ENCODE assay signal across 12 cellular contexts in the genomic region with DNA sequence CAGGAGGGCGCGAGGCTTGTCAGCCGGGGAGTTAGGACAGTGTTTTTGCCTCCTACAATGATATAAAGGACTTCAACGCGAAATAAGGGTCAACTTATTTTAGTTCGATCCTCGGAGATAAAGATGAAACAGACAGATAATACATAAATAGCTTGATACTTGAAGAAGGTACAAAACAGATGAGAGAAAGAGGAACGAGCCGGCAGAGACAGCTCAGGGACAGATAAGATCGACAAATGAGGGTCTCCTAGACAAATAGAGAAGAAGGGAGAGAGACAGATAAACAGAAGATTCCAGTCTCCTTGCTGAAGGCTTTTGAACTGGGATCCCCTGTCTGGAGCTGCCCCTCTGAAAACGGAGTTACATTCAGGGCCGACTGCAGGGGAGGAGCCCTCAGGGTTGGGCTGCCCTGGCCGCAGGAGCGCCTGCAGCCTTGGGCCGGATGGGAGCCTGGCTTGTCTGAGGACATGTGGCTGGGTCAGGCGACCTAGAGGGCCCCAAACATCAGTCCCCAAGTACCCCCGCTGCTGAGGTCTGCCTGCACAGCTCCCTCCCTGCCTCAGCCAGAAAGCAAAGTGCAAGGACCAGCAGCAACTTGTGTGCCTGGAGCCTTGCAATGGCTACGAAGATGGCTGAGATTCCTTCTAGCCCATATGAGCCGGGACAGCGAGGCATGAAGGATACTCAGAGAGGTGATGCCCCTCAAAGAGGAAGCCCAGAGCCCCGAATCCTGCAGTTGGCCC. TPM values are rescaled to one million over a fixed set of nuclear protein-coding genes. Genes with fewer than 3 reads are reported as not detected.
DNase-seq lines count a peak whose midpoint lies in the region; ATAC-seq and TF ChIP-seq lines count a peak whose summit lies in the region.
"Had no signal": no experiment of that assay in that cellular context is flagged by ENCODE, and none has a peak within 500 bp of the region (broad histone marks: within the 10 kb centered on the region; RNA-seq: fewer than 3 reads in every experiment).

No MANE protein-coding gene starts in this region.

- H4K20me1 ChIP-seq in PC-3 (ENCODE audit: low read length), result no peaks in the 10 kb centered on the region

- H3K4me3 Mint-ChIP-seq in CD14-positive monocyte (peak overlapping the region; percentile 24 to 96), WTC11 (peak overlapping the region; percentile 76), mesothelial cell of epicardium (peak overlapping the region; percentile 60)

- H2BK12ac ChIP-seq in mesenchymal stem cell (ENCODE audit: low read length in 2 of 2), result no peak overlapping the region

- peaks cover 78 to 97% (median 84%) of the 10 kb centered on the region in 3 donors for H3K27me3 Mint-ChIP-seq in CD14-positive monocyte (ENCODE audit: low read depth in 3 of 3)
- peaks cover 94% of the 10 kb centered on the region for H3K27me3 Mint-ChIP-seq in WTC11 (ENCODE audit: low read depth)
- peaks cover 82% of the 10 kb centered on the region for H3K27me3 Mint-ChIP-seq in mesothelial cell of epicardium (ENCODE audit: low read depth)

- H3K4me1 Mint-ChIP-seq in CD14-positive monocyte (peaks cover 57% of the 10 kb centered on the region), WTC11 (peaks cover 63% of the 10 kb centered on the region), mesothelial cell of epicardium (peaks cover 33% of the 10 kb centered on the region)

- BruUV-seq in PC-3 (replicated peaks; lab: Mats Ljungman, UMichigan), result no TSS peak

- no peak overlapping the region for H2BK15ac ChIP-seq in mesenchymal stem cell (ENCODE audit: low read depth, poor library complexity, severe bottlenecking)

- CTCF ChIA-PET in WTC11 (lab: Charles Lee), result interaction anchor here (1.2 to 5.0 kb wide), 3 partner anchors 9 to 143 kb away, joined by 3 to 31 read pairs (median 3); no protein-coding TSS in a partner anchor
- CTCF ChIA-PET in PC-3 (lab: Charles Lee), result interaction anchor here (1.4 kb wide), 1 partner anchor 323 kb away, joined by 3 read pairs; no protein-coding TSS in a partner anchor

- H3K9me3 Mint-ChIP-seq in CD14-positive monocyte (peaks cover 0 to 43% (median 37%) of the 10 kb centered on the region in 7 donors), WTC11 (no peaks in the 10 kb centered on the region), mesothelial cell of epicardium (no peaks in the 10 kb centered on the region)

- H3K9ac ChIP-seq in mesenchymal stem cell (ENCODE audit: low read length) (no peak overlapping the region), PC-3 (ENCODE audit: low read length) (no peak overlapping the region)
- H3K9ac ChIP-seq: parathyroid adenoma had no signal

- no peak overlapping the region for H3K4ac ChIP-seq in mesenchymal stem cell (ENCODE audit: low read depth in 1 of 2, low read length in 2 of 2)

- no peak overlapping the region for H2BK5ac ChIP-seq in mesenchymal stem cell (ENCODE audit: low read depth, low read length, poor library complexity, severe bottlenecking)

- H3K27me3 ChIP-seq in GM06990 (replicated peaks; ENCODE audit: control insufficient read depth, insufficient read depth, low read length) (peaks cover 16% of the 10 kb centered on the region), mesenchymal stem cell (ENCODE audit: control insufficient read depth in 1 of 2, insufficient read depth in 1 of 2, low read length in 2 of 2) (peaks cover 86 to 88% of the 10 kb centered on the region in 2 experiments), PC-3 (ENCODE audit: low read length) (peaks cover 41% of the 10 kb centered on the region)

- H3K4me2 ChIP-seq in mesenchymal stem cell (ENCODE audit: low read length, poor library complexity, severe bottlenecking) (no peak overlapping the region), PC-3 (ENCODE audit: low read length) (no peak overlapping the region)

- H4K8ac ChIP-seq in mesenchymal stem cell (ENCODE audit: low read length), result no peak overlapping the region

- H3K36me3 ChIP-seq in GM06990 (ENCODE audit: control insufficient read depth, insufficient read depth, low read length), result no peaks in the 10 kb centered on the region
- no peaks in the 10 kb centered on the region for H3K36me3 ChIP-seq in mesenchymal stem cell (ENCODE audit: control insufficient read depth in 1 of 2, insufficient read depth in 2 of 2, low read depth in 1 of 2, low read length in 2 of 2)
- no peaks in the 10 kb centered on the region for H3K36me3 ChIP-seq in PC-3 (ENCODE audit: low read depth, low read length)
- H3K36me3 ChIP-seq: tibial nerve had no signal

- POLR2A ChIA-PET in WTC11 (lab: Charles Lee), result no interaction called here
- POLR2A ChIA-PET in PC-3 (lab: Charles Lee; ENCODE audit: unreplicated experiment), result no interaction called here

- H3K79me1 ChIP-seq in mesenchymal stem cell (replicated peaks; ENCODE audit: low read length, poor library complexity, severe bottlenecking), result no peaks in the 10 kb centered on the region

- H3K4me3 ChIP-seq in GM06990 (replicated peaks; ENCODE audit: low read depth, low read length) (peak overlapping the region; percentile 51), mesenchymal stem cell (ENCODE audit: insufficient read depth in 1 of 2, low read depth in 1 of 2, low read length in 2 of 2) (no peak overlapping the region), PC-3 (ENCODE audit: low read length) (no peak overlapping the region)
- H3K4me3 ChIP-seq: body of pancreas had no signal

- intact Hi-C loops in CD14-positive monocyte (cut with micrococcal nuclease) (no loop called here), PC-3 (cut with micrococcal nuclease) (no loop called here)

- no peak overlapping the region for H3K23ac ChIP-seq in mesenchymal stem cell (ENCODE audit: low read length in 2 of 2)

- 10% methylated on average over 17 of the region's 21 CpGs for WGBS in mesenchymal stem cell

- H3K79me2 ChIP-seq in PC-3 (ENCODE audit: low read length), result no peaks in the 10 kb centered on the region
- H3K79me2 ChIP-seq: parathyroid adenoma had no signal

- no peak overlapping the region for H3K18ac ChIP-seq in mesenchymal stem cell (ENCODE audit: low read depth in 1 of 2, low read length in 2 of 2)

- H3K4me1 ChIP-seq in mesenchymal stem cell (ENCODE audit: control insufficient read depth, insufficient read depth, low read depth, low read length) (peaks cover 29% of the 10 kb centered on the region), PC-3 (ENCODE audit: insufficient read depth, low read length) (no peaks in the 10 kb centered on the region)
- H3K4me1 ChIP-seq: parathyroid adenoma had no signal

- H3K14ac ChIP-seq in mesenchymal stem cell (ENCODE audit: low read length in 2 of 2), result no peak overlapping the region

- DNase-seq in CD14-positive monocyte (ENCODE audit: low spot score) (no peak), GM06990 (ENCODE audit: extremely low read depth, insufficient read length) (no peak), WTC11 (ENCODE audit: low spot score) (no peak), mesothelial cell of epicardium (ENCODE audit: low spot score in 2 of 2, unreplicated experiment in 2 of 2) (no peak), mesenchymal stem cell (no peak), PC-3 (no peak)
- DNase-seq: body of pancreas, kidney glomerular epithelial cell had no signal

- ATAC-seq in WTC11 (no peak), PC-3 (no peak), GM21447 (IDR thresholded peaks at IDR 0.05; ENCODE audit: unreplicated experiment) (no peak)
- ATAC-seq: body of pancreas had no signal

- no peaks in the 10 kb centered on the region for H3K9me2 ChIP-seq in PC-3 (replicated peaks; ENCODE audit: low read length)

- H3K9me3 ChIP-seq in mesenchymal stem cell (ENCODE audit: control insufficient read depth, low read length), result no peaks in the 10 kb centered on the region
- H3K9me3 ChIP-seq in PC-3 (ENCODE audit: low read length), result no peaks in the 10 kb centered on the region
- H3K9me3 ChIP-seq: body of pancreas, tibial nerve had no signal

- no peaks in the 10 kb centered on the region for H3F3A ChIP-seq in PC-3 (ENCODE audit: low read length, unreplicated experiment)

- H3K27ac ChIP-seq in mesenchymal stem cell (ENCODE audit: low read length, poor library complexity, severe bottlenecking) (no peak overlapping the region), PC-3 (ENCODE audit: low read length) (no peak overlapping the region)
- H3K27ac ChIP-seq: body of pancreas, parathyroid adenoma, tibial nerve had no signal

- no peak overlapping the region for H3K27ac Mint-ChIP-seq in CD14-positive monocyte
- no peak overlapping the region for H3K27ac Mint-ChIP-seq in WTC11
- no peak overlapping the region for H3K27ac Mint-ChIP-seq in mesothelial cell of epicardium

- H4K91ac ChIP-seq in mesenchymal stem cell (ENCODE audit: low read length), result no peak overlapping the region

- no peak overlapping the region for H2BK120ac ChIP-seq in mesenchymal stem cell (ENCODE audit: low read depth, low read length)

- H3K36me3 Mint-ChIP-seq in CD14-positive monocyte, result peaks cover 17 to 23% of the 10 kb centered on the region in 2 donors
- no peaks in the 10 kb centered on the region; the same call in 1 of the 2 replicates for H3K36me3 Mint-ChIP-seq in WTC11
- H3K36me3 Mint-ChIP-seq in mesothelial cell of epicardium, result no peaks in the 10 kb centered on the region

- no peak overlapping the region for H2AK5ac ChIP-seq in mesenchymal stem cell (ENCODE audit: low read length, severe bottlenecking)

- no peak overlapping the region for H2AFZ ChIP-seq in mesenchymal stem cell (ENCODE audit: low read depth, low read length)
- H2AFZ ChIP-seq in PC-3 (ENCODE audit: low read length), result no peak overlapping the region
- H2AFZ ChIP-seq: parathyroid adenoma had no signal

- TF ChIP-seq CTCF in CD14-positive monocyte (IDR thresholded peaks at IDR 0.05) (no peak), GM06990 (IDR thresholded peaks at IDR 0.05; ENCODE audit: insufficient read depth, low read length, poor library complexity, severe bottlenecking) (peak; percentile 20), WTC11 (IDR thresholded peaks at IDR 0.05) (no peak), mesothelial cell of epicardium (IDR thresholded peaks at IDR 0.05; ENCODE audit: unreplicated experiment) (no peak), PC-3 (conservative IDR thresholded peaks at IDR 0.05; ENCODE audit: low read depth, low read length) (no peak)

TF ChIP-seq in WTC11, 78 proteins besides CTCF, POLR2A, EP300 and RAD21 (continues in another document):
- TF ChIP-seq GABPB1 (CRISPR knock-in tag; IDR thresholded peaks at IDR 0.05), result no peak

RNA-seq across cellular contexts. Expression of a gene that starts 1.0 kb away (rescaled TPM):
- not detected for polyA plus RNA-seq in CD14-positive monocyte
- 0.09 to 0.22 TPM (median 0.11 TPM) in 3 replicates for total RNA-seq in WTC11 (2021)
- 0.89 to 1.1 TPM (median 1.1 TPM) in 3 replicates for total RNA-seq in mesothelial cell of epicardium
- polyA plus RNA-seq in mesenchymal stem cell (2013, experiment 1 of 2), result 0.06 TPM
- 0.08 TPM for polyA plus RNA-seq in mesenchymal stem cell (2013, experiment 2 of 2)
- 0.11 and 0.35 TPM in 2 replicates for total RNA-seq in PC-3 (2014; rRNA removed)

RNA-seq across cellular contexts. Expression of a gene that starts 15.5 kb away (rescaled TPM):
- polyA plus RNA-seq in CD14-positive monocyte, result not detected
- total RNA-seq in WTC11 (2021) (not detected in 3 replicates), mesothelial cell of epicardium (not detected in 3 replicates), PC-3 (2014; rRNA removed) (not detected in 2 replicates)
- polyA plus RNA-seq in mesenchymal stem cell (2013, experiment 1 of 2), result not detected
- polyA plus RNA-seq in mesenchymal stem cell (2013, experiment 2 of 2), result not detected
- total RNA-seq: body of pancreas, fibroblast of lung, tibial nerve had no signal
- polyA plus RNA-seq: fibroblast of lung had no signal
